Comparison of ENCODE assay signal across 18 cellular contexts in the genomic region with DNA sequence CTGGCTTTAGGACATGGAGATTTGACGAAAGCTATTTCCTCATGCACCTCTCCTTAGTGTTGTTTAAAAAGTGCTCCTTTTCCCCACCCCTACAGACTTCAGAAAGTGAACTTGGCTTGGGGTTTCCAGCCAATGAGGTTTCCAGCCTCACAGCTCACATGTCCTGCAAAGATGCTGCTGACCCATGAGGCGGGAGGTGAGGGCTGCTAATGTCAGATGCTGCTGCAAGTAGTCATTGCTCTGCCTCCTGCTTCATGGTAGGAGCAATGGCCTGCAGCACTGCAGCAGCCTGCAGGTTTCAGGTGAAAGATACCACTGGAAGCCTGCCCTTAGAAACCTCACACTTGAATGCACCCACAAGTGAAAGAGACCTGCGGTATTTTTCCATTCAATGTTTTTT.
"Had no signal": no experiment of that assay in that cellular context is flagged by ENCODE, and none has a peak within 500 bp of the region (broad histone marks: within the 10 kb centered on the region; RNA-seq: fewer than 3 reads in every experiment).

No MANE protein-coding gene starts in this region.

- H3K36me3 ChIP-seq: colonic mucosa, gastrocnemius medialis, spleen had no signal

- H3K4me3 ChIP-seq: colonic mucosa, gastrocnemius medialis, spleen had no signal

- H3K27me3 ChIP-seq: colonic mucosa, gastrocnemius medialis had no signal

- H3K27ac ChIP-seq: colonic mucosa, gastrocnemius medialis, spleen had no signal

- ATAC-seq: gastrocnemius medialis, sciatic nerve had no signal

- H3K9me3 ChIP-seq: colonic mucosa, gastrocnemius medialis, spleen had no signal

- H3K4me1 ChIP-seq: colonic mucosa, gastrocnemius medialis, spleen had no signal

- DNase-seq: activated CD4-positive, alpha-beta T cell treated with anti-CD3 and anti-CD28 coated beads, Interleukin-2, amount 50 U/mL, for 4 hours; activated CD4-positive, CD25-positive, alpha-beta regulatory T cell treated with anti-CD3 and anti-CD28 coated beads, Interleukin-2, amount 50 U/mL, for 72 hours; activated gamma-delta T cell; activated naive CD8-positive, alpha-beta T cell treated with anti-CD3 and anti-CD28 coated beads, Interleukin-2, amount 10 ng/mL, durations not matched to agents 7 days and 5 days; activated T-cell treated with anti-CD3 and anti-CD28 coated beads, Interleukin-2, amount 50 U/mL, for 48 hours; aorta; colonic mucosa; effector CD4-positive, alpha-beta T cell; gastrocnemius medialis; hippocampal formation; kidney glomerular epithelial cell; mesendoderm; spleen; stimulated activated CD4-positive, alpha-beta T cell treated with anti-CD3 and anti-CD28 coated beads, Interleukin-2, amount 100 ng/mL, for 24 hours; stimulated activated naive B cell treated with anti-CD40 and anti-IgM and Interleukin-4, amounts not matched to agents 10 μg/mL and 1 μg/mL and 100 μg/mL, for 72 hours; T-helper 9 cell; trophoblast cell had no signal
